In the genomic region with DNA sequence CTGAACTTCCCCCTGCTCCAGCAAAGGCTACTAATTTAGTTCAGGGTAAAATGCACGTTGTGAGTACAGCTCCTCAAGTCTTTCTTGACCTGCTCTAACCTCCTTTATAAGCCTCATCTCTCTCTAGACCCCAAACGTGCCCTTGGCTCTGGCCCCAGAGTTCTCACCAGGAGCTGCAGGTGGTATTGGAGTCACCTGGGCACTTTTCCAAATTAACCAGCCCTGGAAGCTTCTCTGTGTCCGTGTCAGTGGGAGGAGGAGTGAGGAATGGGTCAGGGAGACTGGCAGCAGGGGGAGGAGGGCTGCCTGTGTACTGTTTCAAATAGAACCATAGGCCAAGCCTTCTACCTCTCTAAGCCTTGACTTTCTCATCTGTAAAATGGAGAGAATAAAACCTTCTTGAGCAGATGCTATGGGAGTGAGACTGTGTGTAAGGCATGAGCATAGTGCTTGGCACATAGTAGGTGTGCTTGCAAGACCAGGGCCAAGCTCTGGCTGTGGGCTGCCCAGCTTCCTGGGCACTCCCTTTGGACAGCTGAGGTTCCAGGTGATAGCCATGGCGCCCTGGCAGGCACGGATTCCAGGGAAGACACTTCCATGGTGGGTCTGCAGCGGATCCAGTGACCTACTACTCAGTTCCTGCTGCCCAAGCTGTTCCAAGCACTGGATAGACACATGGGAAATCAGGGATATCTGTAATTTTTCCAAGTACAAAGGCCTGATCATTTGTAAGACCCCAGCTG, we compare ENCODE assay signal across 1 cellular context.
TF ChIP-seq lines count a peak whose summit lies in the region.

No MANE protein-coding gene starts in this region.

TF ChIP-seq in SK-N-SH treated with all-trans-retinoic acid at 6 μM for 48 hours, 23 proteins besides CTCF, POLR2A, EP300 and RAD21 (continued from another document):
- no peak for TF ChIP-seq TSHZ2 (CRISPR knock-in tag; IDR thresholded peaks at IDR 0.05)
